ENCODE assay signal across 30 cellular contexts in genomic region chr3:24272875-24273274, GRCh38.
A peak's percentile ranks its signal among the peaks of the same experiment; 100 is the strongest.
DNase-seq lines count a peak whose midpoint lies in the region; ATAC-seq and TF ChIP-seq lines count a peak whose summit lies in the region.
"Had no signal": no experiment of that assay in that cellular context is flagged by ENCODE, and none has a peak within 500 bp of the region (broad histone marks: within the 10 kb centered on the region; RNA-seq: fewer than 3 reads in every experiment).

No MANE protein-coding gene starts in this region.

- 0% methylated on average over 2 of the region's 2 CpGs for WGBS in mammary epithelial cell (ENCODE audit: low coverage, missing lambda C conversion rate)

- H3K36me3 ChIP-seq in mammary epithelial cell (ENCODE audit: insufficient read depth, low read length) (no peaks in the 10 kb centered on the region), left lung (no peaks in the 10 kb centered on the region)
- H3K36me3 ChIP-seq: gastroesophageal sphincter, left ventricle myocardium inferior, right atrium auricular region, thyroid gland had no signal

- intact Hi-C loops in mammary epithelial cell (cut with micrococcal nuclease) (no loop called here), left lung (cut with DNase I) (no loop called here)

- no peak overlapping the region for H2AFZ ChIP-seq in mammary epithelial cell (ENCODE audit: low read depth, low read length)

- H3K9me3 ChIP-seq in mammary epithelial cell (replicated peaks; ENCODE audit: insufficient read depth, low read length) (no peaks in the 10 kb centered on the region), left lung (no peaks in the 10 kb centered on the region)
- H3K9me3 ChIP-seq: gastroesophageal sphincter, left ventricle myocardium inferior, right atrium auricular region, thyroid gland had no signal

- no TSS peak for BruUV-seq in mammary epithelial cell (replicated peaks; lab: Mats Ljungman, UMichigan)

- CTCF ChIA-PET in mammary epithelial cell (lab: Charles Lee; ENCODE audit: low non-redundant PET): no interaction called here

- TF ChIP-seq CTCF in mammary epithelial cell (conservative IDR thresholded peaks at IDR 0.05 in 1 of 2, IDR thresholded peaks at IDR 0.05 in 1 of 2; ENCODE audit: extremely low read depth in 1 of 2, insufficient read depth in 1 of 2, low read depth in 1 of 2, low read length in 2 of 2): no peak
- TF ChIP-seq CTCF in left lung (IDR thresholded peaks at IDR 0.05): no peak

- H3K79me2 ChIP-seq in mammary epithelial cell (ENCODE audit: insufficient read depth, low read length): no peaks in the 10 kb centered on the region

- H3K27me3 ChIP-seq in mammary epithelial cell (ENCODE audit: insufficient read depth, low read length) (no peaks in the 10 kb centered on the region), left lung (no peaks in the 10 kb centered on the region)
- H3K27me3 ChIP-seq: gastroesophageal sphincter, right atrium auricular region, thyroid gland had no signal

- H3K4me1 ChIP-seq in mammary epithelial cell (ENCODE audit: insufficient read depth, low read length): peaks cover 10% of the 10 kb centered on the region
- H3K4me1 ChIP-seq in left lung: no peaks in the 10 kb centered on the region
- H3K4me1 ChIP-seq: left ventricle myocardium inferior, right atrium auricular region, thyroid gland had no signal

- ATAC-seq in left lobe of liver (peak; percentile 54), left lung (no peak)
- ATAC-seq: gastroesophageal sphincter; HCT116; stimulated activated naive CD8-positive, alpha-beta T cell treated with anti-CD3 and anti-CD28 coated beads, Interleukin-15, amount 100 ng/mL, for 72 hours; T-cell had no signal

- no peak overlapping the region for H3K9ac ChIP-seq in mammary epithelial cell (ENCODE audit: insufficient read depth, low read length)

- dilution Hi-C loops in mammary epithelial cell (cut with HindIII; ENCODE audit: low sequenced_read_pairs): loop anchor here (25.0 kb wide), 1 partner anchor 414 kb away; no protein-coding TSS in a partner anchor

- no peak overlapping the region for H3K4me2 ChIP-seq in mammary epithelial cell (ENCODE audit: insufficient read depth, low read depth, low read length)

- DNase-seq in DMS53 (lab: John Stamatoyannopoulos, UW): peak; percentile 5
- DNase-seq in DMS53 treated with DMSO at 0.1 percent for 48 hours (lab: John Stamatoyannopoulos, UW; ENCODE audit: unreplicated experiment): no peak
- peak; percentile 73 for DNase-seq in mammary epithelial cell
- DNase-seq in left lobe of liver (ENCODE audit: low spot score): no peak
- no peak for DNase-seq in NCI-H526 treated with DMSO at 0.1 percent for 48 hours (lab: John Stamatoyannopoulos, UW)
- DNase-seq in GOT3 (lab: John Stamatoyannopoulos, UW): no peak
- no peak for DNase-seq in left lung
- DNase-seq in NCI-H2107 treated with DMSO at 0.1 percent for 48 hours (lab: John Stamatoyannopoulos, UW; ENCODE audit: unreplicated experiment): no peak
- DNase-seq: activated B cell treated with CpG ODN at 0.5 μM for 24 hours; activated CD4-positive, alpha-beta T cell treated with anti-CD3 and anti-CD28 coated beads, Interleukin-2, amount 50 U/mL, for 1 hour; activated effector memory CD4-positive, alpha-beta T cell treated with anti-CD3 and anti-CD28 coated beads, Interleukin-2, amount 50 U/mL, for 16 hours; activated naive CD8-positive, alpha-beta T cell treated with anti-CD3 and anti-CD28 coated beads, Interleukin-2, amount 10 ng/mL, durations not matched to agents 7 days and 5 days; activated T-cell treated with anti-CD3 and anti-CD28 coated beads, Interleukin-2, amount 50 U/mL, for 1 hour; aorta; DND-41; endodermal cell; GF-D8; hypothalamus; left ventricle myocardium inferior; NCI-H146; NCI-H446; RPMI8226; stimulated activated CD4-positive, alpha-beta T cell treated with anti-CD3 and anti-CD28 coated beads, Interleukin-1b, Interleukin-23, amount 100 ng/mL, for 48 hours; stimulated activated naive CD8-positive, alpha-beta T cell treated with anti-CD3 and anti-CD28 coated beads, Interleukin-15, amount 100 ng/mL, for 72 hours; T-cell; thyroid gland had no signal

- in situ Hi-C loops in mammary epithelial cell (cut with MboI; ENCODE audit: low sequenced_read_pairs in 2 of 2): loop anchor here (5.0 to 25.0 kb wide), 3 partner anchors 214 to 414 kb away; partner anchors contain the start of gene THRB (in 1 of the 2)

- H3K27ac ChIP-seq in mammary epithelial cell (ENCODE audit: insufficient read depth, low read depth, low read length): peak overlapping the region; percentile 0
- no peak overlapping the region for H3K27ac ChIP-seq in left lung
- H3K27ac ChIP-seq: 22Rv1, gastroesophageal sphincter, left ventricle myocardium inferior, right atrium auricular region, thyroid gland had no signal

- H3K4me3 ChIP-seq in mammary epithelial cell (replicated peaks in 1 of 3; ENCODE audit: insufficient read depth in 1 of 3, low read depth in 2 of 3, low read length in 3 of 3) (no peak overlapping the region), left lung (no peak overlapping the region)
- H3K4me3 ChIP-seq: gastroesophageal sphincter, left ventricle myocardium inferior, right atrium auricular region, thyroid gland had no signal

- no peaks in the 10 kb centered on the region for H4K20me1 ChIP-seq in mammary epithelial cell (ENCODE audit: insufficient read depth, low read length)

Comparison
In these comparisons a context has a peak if more than half of its experiments do, and no peak if none do; other contexts are left out.
1. DNase-seq: peak in DMS53 (single experiment) and mammary epithelial cell (single experiment); none in DMS53 treated with DMSO at 0.1 percent for 48 hours (single experiment), left lobe of liver (single experiment), NCI-H526 treated with DMSO at 0.1 percent for 48 hours (single experiment), GOT3 (single experiment), left lung (0 of 2) and NCI-H2107 treated with DMSO at 0.1 percent for 48 hours (single experiment).